Comparison of ENCODE assay signal across 36 cellular contexts in the genomic region with DNA sequence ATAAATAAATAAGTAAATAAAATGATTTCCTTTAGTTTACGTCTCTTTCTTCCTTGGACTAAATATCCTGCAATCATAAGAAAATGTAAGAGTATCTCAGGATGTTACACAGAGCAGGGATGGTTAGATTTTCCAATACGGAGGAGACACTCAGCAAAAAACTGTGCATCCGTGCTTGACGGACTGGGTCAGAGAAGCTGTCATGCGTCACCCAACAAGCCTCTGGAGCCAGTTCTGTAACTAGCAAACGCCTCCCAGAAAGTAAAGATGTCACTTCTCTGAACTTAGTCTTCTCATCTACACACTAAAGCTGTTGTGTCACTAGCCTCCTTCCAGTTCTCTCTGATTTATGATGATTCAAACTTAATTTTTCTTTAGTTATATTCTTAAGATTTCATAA. TPM values are rescaled to one million over a fixed set of nuclear protein-coding genes. Genes with fewer than 3 reads are reported as not detected.
"Had no signal": no experiment of that assay in that cellular context is flagged by ENCODE, and none has a peak within 500 bp of the region (broad histone marks: within the 10 kb centered on the region; RNA-seq: fewer than 3 reads in every experiment).

No MANE protein-coding gene starts in this region.

- H3K36me3 Mint-ChIP-seq: activated CD8-positive, alpha-beta memory T cell treated with anti-CD3 and anti-CD28 coated beads, Interleukin-2, amount 10 ng/mL, durations not matched to agents 7 days and 5 days; activated naive CD8-positive, alpha-beta T cell treated with anti-CD3 and anti-CD28 coated beads for 36 hours had no signal

- H3K9me3 Mint-ChIP-seq: activated CD4-positive, alpha-beta memory T cell treated with anti-CD3 and anti-CD28 coated beads, Interleukin-2, amount 10 ng/mL, durations not matched to agents 7 days and 5 days; activated naive CD8-positive, alpha-beta T cell treated with anti-CD3 and anti-CD28 coated beads for 36 hours had no signal

- H3K4me3 ChIP-seq: Peyer's patch, SJSA1 had no signal

- ATAC-seq: activated CD8-positive, alpha-beta memory T cell treated with anti-CD3 and anti-CD28 coated beads, Interleukin-2, amount 10 ng/mL, durations not matched to agents 7 days and 5 days had no signal

- H3K27ac Mint-ChIP-seq: activated CD4-positive, alpha-beta memory T cell treated with anti-CD3 and anti-CD28 coated beads, Interleukin-2, amount 10 ng/mL, durations not matched to agents 7 days and 5 days; activated CD8-positive, alpha-beta memory T cell treated with anti-CD3 and anti-CD28 coated beads, Interleukin-2, amount 10 ng/mL, durations not matched to agents 7 days and 5 days; activated naive CD8-positive, alpha-beta T cell treated with anti-CD3 and anti-CD28 coated beads for 36 hours had no signal

- H3K9me3 ChIP-seq: Peyer's patch, SJSA1 had no signal

- H3K36me3 ChIP-seq: brain microvascular endothelial cell, Peyer's patch, SJSA1, WERI-Rb-1 had no signal

- H3K27me3 Mint-ChIP-seq: activated CD4-positive, alpha-beta memory T cell treated with anti-CD3 and anti-CD28 coated beads, Interleukin-2, amount 10 ng/mL, durations not matched to agents 7 days and 5 days; activated naive CD8-positive, alpha-beta T cell treated with anti-CD3 and anti-CD28 coated beads for 36 hours had no signal

- DNase-seq: activated CD4-positive, alpha-beta memory T cell treated with anti-CD3 and anti-CD28 coated beads, Interleukin-2, amount 10 ng/mL, durations not matched to agents 7 days and 5 days; activated CD4-positive, alpha-beta T cell treated with anti-CD3 and anti-CD28 coated beads for 1 hour; activated CD4-positive, alpha-beta T cell treated with anti-CD3 and anti-CD28 coated beads for 48 hours; activated CD4-positive, CD25-positive, alpha-beta regulatory T cell; activated CD8-positive, alpha-beta memory T cell treated with anti-CD3 and anti-CD28 coated beads for 24 hours; activated CD8-positive, alpha-beta memory T cell treated with anti-CD3 and anti-CD28 coated beads, Interleukin-2, amount 10 ng/mL, durations not matched to agents 7 days and 5 days; activated CD8-positive, alpha-beta memory T cell treated with anti-CD3 and anti-CD28 coated beads, Interleukin-2, amount 50 U/mL, for 48 hours; activated effector memory CD4-positive, alpha-beta T cell treated with Interleukin-2 at 50 U/mL for 16 hours; activated naive CD4-positive, alpha-beta T cell; activated naive CD4-positive, alpha-beta T cell treated with anti-CD3 and anti-CD28 coated beads, Interleukin-2, amount 50 U/mL, for 16 hours; activated naive CD8-positive, alpha-beta T cell treated with anti-CD3 and anti-CD28 coated beads for 36 hours; activated T-cell treated with anti-CD3 and anti-CD28 coated beads, Interleukin-2, amount 50 U/mL, for 48 hours; amniotic stem cell; aorta; brain microvascular endothelial cell; central memory CD4-positive, alpha-beta T cell; Karpas-422; KBM-7; NCI-H1105; NCI-H1417 treated with DMSO at 0.1 percent for 48 hours; NCI-H187 treated with DMSO at 0.1 percent for 48 hours; NCI-H2081; NCI-H2171 treated with DMSO at 0.1 percent for 48 hours; NCI-H226; NCI-H446 treated with DMSO at 0.1 percent for 48 hours; NCI-H524; NCI-H69; Peyer's patch; RPMI8226; SHP77 treated with DMSO at 0.1 percent for 48 hours; T1000; WERI-Rb-1 had no signal

- H3K4me1 Mint-ChIP-seq: activated CD4-positive, alpha-beta memory T cell treated with anti-CD3 and anti-CD28 coated beads, Interleukin-2, amount 10 ng/mL, durations not matched to agents 7 days and 5 days; activated CD8-positive, alpha-beta memory T cell treated with anti-CD3 and anti-CD28 coated beads, Interleukin-2, amount 10 ng/mL, durations not matched to agents 7 days and 5 days; activated naive CD8-positive, alpha-beta T cell treated with anti-CD3 and anti-CD28 coated beads for 36 hours had no signal

- H3K27ac ChIP-seq: brain microvascular endothelial cell, Peyer's patch, SJSA1, WERI-Rb-1 had no signal

- H3K4me3 Mint-ChIP-seq: activated CD4-positive, alpha-beta memory T cell treated with anti-CD3 and anti-CD28 coated beads, Interleukin-2, amount 10 ng/mL, durations not matched to agents 7 days and 5 days; activated CD8-positive, alpha-beta memory T cell treated with anti-CD3 and anti-CD28 coated beads, Interleukin-2, amount 10 ng/mL, durations not matched to agents 7 days and 5 days; activated naive CD8-positive, alpha-beta T cell treated with anti-CD3 and anti-CD28 coated beads for 36 hours had no signal

- H3K4me1 ChIP-seq: Peyer's patch, SJSA1 had no signal

- H3K27me3 ChIP-seq: brain microvascular endothelial cell, Peyer's patch, SJSA1 had no signal

RNA-seq across cellular contexts. Expression of gene CFHR4, which starts 3.4 kb away (rescaled TPM):
- total RNA-seq: activated CD4-positive, alpha-beta memory T cell treated with anti-CD3 and anti-CD28 coated beads, Interleukin-2, amount 10 ng/mL, durations not matched to agents 7 days and 5 days; activated CD8-positive, alpha-beta memory T cell treated with anti-CD3 and anti-CD28 coated beads, Interleukin-2, amount 10 ng/mL, durations not matched to agents 7 days and 5 days; activated naive CD8-positive, alpha-beta T cell treated with anti-CD3 and anti-CD28 coated beads for 36 hours; aorta; MCF 10A; Peyer's patch; SJSA1; T-helper 1 cell treated with Interleukin-12 subunit alpha and Interleukin-12 subunit beta and Interleukin-4 antibody, amounts not matched to agents 30 ng/mL and 1 ng/mL, for 36 hours; T-helper 2 cell treated with Interferon-gamma antibody and Interleukin-4, amounts not matched to agents 100 ng/mL and 5 ng/mL, for 36 hours had no signal
- polyA plus RNA-seq: aorta had no signal

RNA-seq across cellular contexts. Expression of gene CFHR2, which starts 52.3 kb away (rescaled TPM):
- total RNA-seq: activated CD4-positive, alpha-beta memory T cell treated with anti-CD3 and anti-CD28 coated beads, Interleukin-2, amount 10 ng/mL, durations not matched to agents 7 days and 5 days; activated CD8-positive, alpha-beta memory T cell treated with anti-CD3 and anti-CD28 coated beads, Interleukin-2, amount 10 ng/mL, durations not matched to agents 7 days and 5 days; activated naive CD8-positive, alpha-beta T cell treated with anti-CD3 and anti-CD28 coated beads for 36 hours; aorta; MCF 10A; Peyer's patch; SJSA1; T-helper 1 cell treated with Interleukin-12 subunit alpha and Interleukin-12 subunit beta and Interleukin-4 antibody, amounts not matched to agents 30 ng/mL and 1 ng/mL, for 36 hours; T-helper 2 cell treated with Interferon-gamma antibody and Interleukin-4, amounts not matched to agents 100 ng/mL and 5 ng/mL, for 36 hours had no signal
- polyA plus RNA-seq: aorta had no signal
